8 cellular contexts compared by ENCODE assay signal in genomic region chr1:243589286-243589685, GRCh38.
A peak's percentile ranks its signal among the peaks of the same experiment; 100 is the strongest.
DNase-seq lines count a peak whose midpoint lies in the region; ATAC-seq and TF ChIP-seq lines count a peak whose summit lies in the region.
"Not testable (repeated sequence)": the region's sequence is repeated elsewhere in the genome, so short reads cannot be mapped to it uniquely, and the experiment has no call there.

No MANE protein-coding gene starts in this region.

- DNase-seq in NCI-H526 (lab: John Stamatoyannopoulos, UW), result peak; percentile 72 to 73
- not testable (repeated sequence) for DNase-seq in stimulated activated naive B cell treated with anti-CD40 and anti-IgM and Interleukin-4, amounts not matched to agents 10 μg/mL and 1 μg/mL and 100 μg/mL, for 72 hours

- TF ChIP-seq POLR2A in GM18505 (IDR thresholded peaks at IDR 0.05; ENCODE audit: borderline replicate concordance, extremely low read depth, insufficient read depth, insufficient read length), result not testable (repeated sequence)

- H3K9me3 Mint-ChIP-seq in stimulated activated naive B cell treated with anti-CD40 and anti-IgM and Interleukin-4, amounts not matched to agents 10 μg/mL and 1 μg/mL and 100 μg/mL, for 72 hours, result peaks cover 18 to 21% of the 10 kb centered on the region in 2 donors

- peaks cover 12 to 28% of the 10 kb centered on the region in 2 donors for H3K4me1 Mint-ChIP-seq in stimulated activated naive B cell treated with anti-CD40 and anti-IgM and Interleukin-4, amounts not matched to agents 10 μg/mL and 1 μg/mL and 100 μg/mL, for 72 hours

- H3K27me3 Mint-ChIP-seq in stimulated activated naive B cell treated with anti-CD40 and anti-IgM and Interleukin-4, amounts not matched to agents 10 μg/mL and 1 μg/mL and 100 μg/mL, for 72 hours, result not testable (repeated sequence)

- H3K4me3 Mint-ChIP-seq in stimulated activated naive B cell treated with anti-CD40 and anti-IgM and Interleukin-4, amounts not matched to agents 10 μg/mL and 1 μg/mL and 100 μg/mL, for 72 hours, result not testable (repeated sequence)

- peaks cover 43 to 66% of the 10 kb centered on the region in 2 donors for H3K36me3 Mint-ChIP-seq in stimulated activated naive B cell treated with anti-CD40 and anti-IgM and Interleukin-4, amounts not matched to agents 10 μg/mL and 1 μg/mL and 100 μg/mL, for 72 hours

- H3K27ac Mint-ChIP-seq in stimulated activated naive B cell treated with anti-CD40 and anti-IgM and Interleukin-4, amounts not matched to agents 10 μg/mL and 1 μg/mL and 100 μg/mL, for 72 hours, result not testable (repeated sequence)

- ATAC-seq in GM18505 (IDR thresholded peaks at IDR 0.05; ENCODE audit: unreplicated experiment), result peak; percentile 77
- ATAC-seq in GM19035 (IDR thresholded peaks at IDR 0.05; ENCODE audit: unreplicated experiment), result peak; percentile 76
- ATAC-seq in GM21390 (IDR thresholded peaks at IDR 0.05; ENCODE audit: unreplicated experiment), result peak; percentile 71
- ATAC-seq in HG02610 (IDR thresholded peaks at IDR 0.05; ENCODE audit: unreplicated experiment), result peak; percentile 68
- peak; percentile 83 for ATAC-seq in HG03025 (IDR thresholded peaks at IDR 0.05; ENCODE audit: low FRiP score, unreplicated experiment)
- ATAC-seq in HG03354 (IDR thresholded peaks at IDR 0.05; ENCODE audit: poor library complexity, severe bottlenecking, unreplicated experiment), result peak; percentile 83
- ATAC-seq in stimulated activated naive B cell treated with anti-CD40 and anti-IgM and Interleukin-4, amounts not matched to agents 10 μg/mL and 1 μg/mL and 100 μg/mL, for 72 hours (replicated peaks), result peak; percentile 51 to 67
